In the genomic region with DNA sequence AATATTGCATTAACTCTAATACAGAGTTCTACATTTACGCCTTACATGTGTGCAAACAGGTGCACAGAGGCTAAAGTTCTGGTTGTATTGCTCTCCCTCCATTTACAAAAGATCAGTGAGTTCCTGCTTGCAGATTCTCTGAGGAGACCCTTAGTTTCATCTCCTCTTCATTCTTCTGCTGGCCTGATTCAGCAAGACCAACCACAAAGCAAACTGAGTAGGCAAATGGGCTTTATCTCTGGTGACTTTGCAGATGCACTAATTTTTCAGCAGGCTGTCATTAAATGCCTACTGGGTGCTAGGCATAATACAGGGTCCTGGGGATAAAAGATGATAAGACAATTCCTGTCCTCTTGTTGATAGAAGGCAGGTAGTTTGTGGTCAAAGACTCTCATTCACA, we compare ENCODE assay signal across 19 cellular contexts. TPM values are rescaled to one million over a fixed set of nuclear protein-coding genes. Genes with fewer than 3 reads are reported as not detected.
DNase-seq lines count a peak whose midpoint lies in the region; ATAC-seq, FAIRE-seq and TF ChIP-seq lines count a peak whose summit lies in the region.
"Had no signal": no experiment of that assay in that cellular context is flagged by ENCODE, and none has a peak within 500 bp of the region (broad histone marks: within the 10 kb centered on the region; RNA-seq: fewer than 3 reads in every experiment).

No MANE protein-coding gene starts in this region.

- DNase-seq in A549 (ENCODE audit: low read depth in 1 of 2, low spot score in 1 of 2), result no peak
- peak; percentile 15 for DNase-seq in islet precursor cell
- no peak for DNase-seq in activated gamma-delta T cell treated with Interleukin-2 at 50 U/mL for 16 hours
- no peak for DNase-seq in cerebellum (ENCODE audit: low spot score)
- DNase-seq: 8988T; C1 segment of cervical spinal cord; Calu3; CD4-positive, alpha-beta memory T cell; COR-L47; DMS153; DND-41; H7 had no signal

- no peak for TF ChIP-seq EP300 in A549 (IDR thresholded peaks at IDR 0.05)

- H3K9me3 ChIP-seq in A549 (no peaks in the 10 kb centered on the region), HEK293 (ENCODE audit: control insufficient read depth, insufficient read depth, low read depth, low read length) (no peaks in the 10 kb centered on the region)

- peaks cover 0 to 13% of the 10 kb centered on the region in 2 experiments; a peak in 1 of 3 replicates for H3K36me3 ChIP-seq in HEK293 (ENCODE audit: control insufficient read depth in 2 of 2, insufficient read depth in 1 of 2, low read length in 2 of 2)

- 24% methylated on average over 1 of the region's 1 CpG for WGBS in A549 (ENCODE audit: missing lambda C conversion rate)

- CTCF ChIA-PET in A549 (lab: Yijun Ruan, JAX) (interaction anchor here (0.6 to 2.5 kb wide), 4 partner anchors 14 to 57 kb away, joined by 3 to 13 read pairs (median 3); a partner anchor contains a TSS), HEK293 (lab: Yijun Ruan, JAX) (interaction anchor here (2.0 kb wide), 1 partner anchor 11 kb away, joined by 8 read pairs; no protein-coding TSS in a partner anchor)

- H3K4me3 ChIP-seq in A549 (no peak overlapping the region), HEK293 (ENCODE audit: low read depth, low read length) (no peak overlapping the region)
- H3K4me3 ChIP-seq: GM23248 had no signal

- TF ChIP-seq RAD21 in A549 (conservative IDR thresholded peaks at IDR 0.05 in 1 of 2, IDR thresholded peaks at IDR 0.05 in 1 of 2), result no peak

- H3K27ac ChIP-seq in A549 (0 out of 6 replicates have a peak overlapping the region, but pooled peaks of 1 of the 2 experiments have one; percentile 2), HEK293 (ENCODE audit: extremely low read depth, low read depth, low read length) (no peak overlapping the region)
- H3K27ac ChIP-seq: GM23248 had no signal

- peak overlapping the region; percentile 86; the same call in 1 of the 3 replicates for H3K4me2 ChIP-seq in A549

- ATAC-seq in A549 (no peak), GM18907 (IDR thresholded peaks at IDR 0.05; ENCODE audit: unreplicated experiment) (no peak)

- no peak for FAIRE-seq in A549 (lab: Jason Lieb, UNC)
- FAIRE-seq: G401.6, GM12892, GM19239, H1 had no signal

- peaks cover 85% of the 10 kb centered on the region for H3K4me1 ChIP-seq in A549
- H3K4me1 ChIP-seq in HEK293 (ENCODE audit: control insufficient read depth, insufficient read depth, low read length), result peaks cover 20% of the 10 kb centered on the region

- no peak for TF ChIP-seq POLR2A in A549 (IDR thresholded peaks at IDR 0.05; ENCODE audit: low read length)

- TF ChIP-seq CTCF in A549 (IDR thresholded peaks at IDR 0.05), result no peak
- no peak for TF ChIP-seq CTCF in HEK293 (tag by site-specific recombination; IDR thresholded peaks at IDR 0.05)

- POLR2A ChIA-PET in A549 (lab: Yijun Ruan, JAX), result no interaction called here
- POLR2A ChIA-PET in HEK293 (lab: Yijun Ruan, JAX), result no interaction called here

TF ChIP-seq in A549, 52 proteins besides CTCF, POLR2A, EP300 and RAD21:
- TF ChIP-seq ZC3H11A (IDR thresholded peaks at IDR 0.05) (no peak), RFX5 (IDR thresholded peaks at IDR 0.05) (no peak), CHD2 (IDR thresholded peaks at IDR 0.05; ENCODE audit: low read length, partially characterized antibody) (no peak), NR3C1 (IDR thresholded peaks at IDR 0.05) (no peak), POLR2AphosphoS2 (conservative IDR thresholded peaks at IDR 0.05; ENCODE audit: low read length) (no peak)

TF ChIP-seq in HEK293, 187 proteins besides CTCF, POLR2A, EP300 and RAD21:
- TF ChIP-seq, protein P1, sequence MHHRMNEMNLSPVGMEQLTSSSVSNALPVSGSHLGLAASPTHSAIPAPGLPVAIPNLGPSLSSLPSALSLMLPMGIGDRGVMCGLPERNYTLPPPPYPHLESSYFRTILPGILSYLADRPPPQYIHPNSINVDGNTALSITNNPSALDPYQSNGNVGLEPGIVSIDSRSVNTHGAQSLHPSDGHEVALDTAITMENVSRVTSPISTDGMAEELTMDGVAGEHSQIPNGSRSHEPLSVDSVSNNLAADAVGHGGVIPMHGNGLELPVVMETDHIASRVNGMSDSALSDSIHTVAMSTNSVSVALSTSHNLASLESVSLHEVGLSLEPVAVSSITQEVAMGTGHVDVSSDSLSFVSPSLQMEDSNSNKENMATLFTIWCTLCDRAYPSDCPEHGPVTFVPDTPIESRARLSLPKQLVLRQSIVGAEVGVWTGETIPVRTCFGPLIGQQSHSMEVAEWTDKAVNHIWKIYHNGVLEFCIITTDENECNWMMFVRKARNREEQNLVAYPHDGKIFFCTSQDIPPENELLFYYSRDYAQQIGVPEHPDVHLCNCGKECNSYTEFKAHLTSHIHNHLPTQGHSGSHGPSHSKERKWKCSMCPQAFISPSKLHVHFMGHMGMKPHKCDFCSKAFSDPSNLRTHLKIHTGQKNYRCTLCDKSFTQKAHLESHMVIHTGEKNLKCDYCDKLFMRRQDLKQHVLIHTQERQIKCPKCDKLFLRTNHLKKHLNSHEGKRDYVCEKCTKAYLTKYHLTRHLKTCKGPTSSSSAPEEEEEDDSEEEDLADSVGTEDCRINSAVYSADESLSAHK (tag by site-specific recombination; IDR thresholded peaks at IDR 0.05), result no peak
- TF ChIP-seq, protein P2, sequence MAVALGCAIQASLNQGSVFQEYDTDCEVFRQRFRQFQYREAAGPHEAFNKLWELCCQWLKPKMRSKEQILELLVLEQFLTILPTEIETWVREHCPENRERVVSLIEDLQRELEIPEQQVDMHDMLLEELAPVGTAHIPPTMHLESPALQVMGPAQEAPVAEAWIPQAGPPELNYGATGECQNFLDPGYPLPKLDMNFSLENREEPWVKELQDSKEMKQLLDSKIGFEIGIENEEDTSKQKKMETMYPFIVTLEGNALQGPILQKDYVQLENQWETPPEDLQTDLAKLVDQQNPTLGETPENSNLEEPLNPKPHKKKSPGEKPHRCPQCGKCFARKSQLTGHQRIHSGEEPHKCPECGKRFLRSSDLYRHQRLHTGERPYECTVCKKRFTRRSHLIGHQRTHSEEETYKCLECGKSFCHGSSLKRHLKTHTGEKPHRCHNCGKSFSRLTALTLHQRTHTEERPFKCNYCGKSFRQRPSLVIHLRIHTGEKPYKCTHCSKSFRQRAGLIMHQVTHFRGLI (tag by site-specific recombination; IDR thresholded peaks at IDR 0.05), result peak; percentile 87
- 0 out of 2 replicates have a peak, but pooled peaks have one; percentile 14 for TF ChIP-seq ZIC2 (tag by site-specific recombination; IDR thresholded peaks at IDR 0.05)

RNA-seq across cellular contexts. Expression of a gene that starts 56.4 kb away (rescaled TPM):
- polyA plus RNA-seq in A549 (2011; rRNA removed) (161 and 165 TPM in 2 replicates), A549 (2017; fragmentation: RNase III; extraction: RNeasy Plus Mini Kit Qiagen cat#74134 plus additional on column Dnase treatment) (65.1 to 77.9 TPM (median 72.3 TPM) in 3 replicates)
- polyA plus RNA-seq in A549 (2012; cell fraction: cytosol; rRNA removed), result 35.2 and 44.0 TPM in 2 replicates
- 33.9 and 45.5 TPM in 2 replicates for polyA plus RNA-seq in A549 (2012; cell fraction: nucleus; rRNA removed)
- polyA minus RNA-seq in A549 (2011; rRNA and poly(A)+ RNA removed), result 417 and 431 TPM in 2 replicates
- 1.6 TPM for total RNA-seq in cerebellum
- polyA plus RNA-seq: CD4-positive, alpha-beta memory T cell had no signal
